Comparison of ENCODE assay signal across 8 cellular contexts in the genomic region with DNA sequence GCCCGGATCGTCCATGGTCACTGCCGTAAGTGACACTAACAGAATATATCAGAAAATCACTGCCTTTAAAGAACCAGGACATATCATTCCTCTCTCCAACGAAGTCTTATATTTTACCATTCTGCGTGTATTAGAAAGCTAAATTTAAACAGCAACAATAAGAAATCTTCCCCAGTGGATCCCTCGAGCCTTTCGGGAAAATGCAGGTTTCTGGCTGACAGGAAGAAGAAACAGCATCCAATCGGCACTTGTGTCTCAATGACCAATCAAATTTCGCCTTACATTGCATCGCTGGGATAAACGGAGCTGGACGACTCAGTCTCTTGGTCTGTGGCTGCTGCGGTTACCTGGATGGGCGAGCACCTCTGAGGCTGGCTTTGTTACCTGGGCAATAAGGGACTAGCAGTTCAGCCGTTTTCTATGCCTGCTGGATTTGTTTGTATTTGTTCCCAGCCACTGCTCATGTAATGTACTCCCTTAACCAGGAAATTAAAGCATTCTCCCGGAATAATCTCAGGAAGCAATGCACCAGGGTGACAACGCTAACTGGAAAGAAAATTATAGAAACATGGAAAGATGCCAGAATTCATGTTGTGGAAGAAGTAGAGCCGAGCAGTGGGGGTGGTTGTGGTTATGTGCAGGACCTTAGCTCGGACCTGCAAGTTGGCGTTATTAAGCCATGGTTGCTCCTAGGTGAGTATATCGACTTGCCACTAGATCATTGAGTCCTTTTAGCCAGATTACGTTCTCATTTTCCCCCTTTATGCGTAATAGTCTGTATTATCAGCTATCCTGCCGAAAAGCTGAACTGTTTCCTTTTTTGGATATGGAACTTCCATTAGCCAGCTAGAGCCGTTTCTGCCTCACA. TPM values are rescaled to one million over a fixed set of nuclear protein-coding genes. Genes with fewer than 3 reads are reported as not detected.
A peak's percentile ranks its signal among the peaks of the same experiment; 100 is the strongest.
DNase-seq lines count a peak whose midpoint lies in the region; ATAC-seq and TF ChIP-seq lines count a peak whose summit lies in the region.

A gene with protein sequence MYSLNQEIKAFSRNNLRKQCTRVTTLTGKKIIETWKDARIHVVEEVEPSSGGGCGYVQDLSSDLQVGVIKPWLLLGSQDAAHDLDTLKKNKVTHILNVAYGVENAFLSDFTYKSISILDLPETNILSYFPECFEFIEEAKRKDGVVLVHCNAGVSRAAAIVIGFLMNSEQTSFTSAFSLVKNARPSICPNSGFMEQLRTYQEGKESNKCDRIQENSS (plus strand): TSS at position 281 of the 868 bp plus-strand sequence. CDS start 187 bp downstream, at position 468.

- peak within 1 kb of the TSS; percentile 61 to 78 for H3K27ac ChIP-seq in testis

- peak within 1 kb of the TSS; percentile 63 to 80 for H3K27ac Mint-ChIP-seq in activated naive CD4-positive, alpha-beta T cell treated with anti-CD3 and anti-CD28 coated beads, Interleukin-2, amount 50 U/mL, for 72 hours

- peak; percentile 73 for DNase-seq in GM06990 (ENCODE audit: extremely low read depth, insufficient read length)
- peak; percentile 91 for DNase-seq in HFF-Myc (ENCODE audit: extremely low read depth, low read depth)
- DNase-seq in MV-4-11 (lab: John Stamatoyannopoulos, UW): peak; percentile 79
- peak; percentile 95 for DNase-seq in SK-N-DZ (ENCODE audit: low spot score)
- peak; percentile 85 to 90 for DNase-seq in activated naive CD4-positive, alpha-beta T cell treated with anti-CD3 and anti-CD28 coated beads, Interleukin-2, amount 50 U/mL, for 72 hours (ENCODE audit: low spot score in 2 of 2)
- peak; percentile 98 for DNase-seq in glomerular visceral epithelial cell (ENCODE audit: extremely low spot score)
- DNase-seq in omental fat pad (ENCODE audit: low spot score): peak; percentile 95
- DNase-seq in testis: peak; percentile 98

- intact Hi-C loops in testis (cut with DNase I; ENCODE audit: low total_unique reads): no loop called here

- H3K4me1 ChIP-seq in testis: no peaks in the 10 kb centered on the region

- H3K36me3 Mint-ChIP-seq in activated naive CD4-positive, alpha-beta T cell treated with anti-CD3 and anti-CD28 coated beads, Interleukin-2, amount 50 U/mL, for 72 hours: no peaks in the 10 kb centered on the region

- ATAC-seq in activated naive CD4-positive, alpha-beta T cell treated with anti-CD3 and anti-CD28 coated beads, Interleukin-2, amount 50 U/mL, for 72 hours: peak; percentile 93 to 99
- peak; percentile 94 for ATAC-seq in omental fat pad (ENCODE audit: low FRiP score)

- peak within 1 kb of the TSS; percentile 73 for H3K4me3 ChIP-seq in GM06990 (replicated peaks; ENCODE audit: low read depth, low read length)
- H3K4me3 ChIP-seq in HFF-Myc (replicated peaks; ENCODE audit: low read depth, low read length): peak within 1 kb of the TSS; percentile 58
- peak within 1 kb of the TSS; percentile 77 to 83 for H3K4me3 ChIP-seq in testis

- peak; percentile 60 for TF ChIP-seq POLR2A in testis (IDR thresholded peaks at IDR 0.05)

- WGBS in testis, 2 donors: 2% methylated on average over 25 of the region's 25 CpGs

- H3K9me3 Mint-ChIP-seq in activated naive CD4-positive, alpha-beta T cell treated with anti-CD3 and anti-CD28 coated beads, Interleukin-2, amount 50 U/mL, for 72 hours: no peaks in the 10 kb centered on the region

- TF ChIP-seq CTCF in GM06990 (IDR thresholded peaks at IDR 0.05; ENCODE audit: insufficient read depth, low read length, poor library complexity, severe bottlenecking): no peak
- TF ChIP-seq CTCF in HFF-Myc (IDR thresholded peaks at IDR 0.05; ENCODE audit: low read depth, low read length, missing control alignments): no peak
- TF ChIP-seq CTCF in omental fat pad (IDR thresholded peaks at IDR 0.05): no peak
- TF ChIP-seq CTCF in testis (IDR thresholded peaks at IDR 0.05): no peak

- H3K27me3 ChIP-seq in GM06990 (replicated peaks; ENCODE audit: control insufficient read depth, insufficient read depth, low read length) (peaks cover 2% of the 10 kb centered on the region; the same call in 1 of the 2 replicates), testis (no peaks in the 10 kb centered on the region)

- no peaks in the 10 kb centered on the region for H3K9me3 ChIP-seq in testis

- H3K36me3 ChIP-seq in GM06990 (ENCODE audit: control insufficient read depth, insufficient read depth, low read length) (no peaks in the 10 kb centered on the region), testis (ENCODE audit: low read depth, missing control alignments) (no peaks in the 10 kb centered on the region)

RNA-seq across cellular contexts. Expression of the gene that starts here (rescaled TPM):
- 3.9 and 6.1 TPM in 2 replicates for polyA plus RNA-seq in SK-N-DZ (2014; cell fraction: cytosol; rRNA removed)
- polyA plus RNA-seq in SK-N-DZ (2014; cell fraction: nucleus; rRNA removed): 0.83 and 2.5 TPM in 2 replicates
- 1 to 10 TPM; 1.8 to 3.8 TPM for total RNA-seq in activated naive CD4-positive, alpha-beta T cell treated with anti-CD3 and anti-CD28 coated beads, Interleukin-2, amount 50 U/mL, for 72 hours
- 1 to 10 TPM in 3 of 4 donors, under 1 TPM in 1; 0.60 to 2.8 (median 1.5) TPM for total RNA-seq in omental fat pad
- total RNA-seq in testis: 1 to 10 TPM; 3.8 to 4.3 TPM
- polyA plus RNA-seq in testis (ENCODE audit: insufficient read depth, low read depth, low replicate concordance): 4.5 TPM

Comparison
In these comparisons a context has a peak if more than half of its experiments do, and no peak if none do; other contexts are left out.
1. Peak in every context shown above with its lines: DNase-seq, ATAC-seq, H3K4me3 ChIP-seq and H3K27ac ChIP-seq.